ENCODE assay signal across 19 cellular contexts in genomic region chr11:47516984-47517853, GRCh38. TPM values are rescaled to one million over a fixed set of nuclear protein-coding genes. Genes with fewer than 3 reads are reported as not detected.
DNase-seq lines count a peak whose midpoint lies in the region; FAIRE-seq and TF ChIP-seq lines count a peak whose summit lies in the region.
"Had no signal": no experiment of that assay in that cellular context is flagged by ENCODE, and none has a peak within 500 bp of the region (broad histone marks: within the 10 kb centered on the region; RNA-seq: fewer than 3 reads in every experiment).

No MANE protein-coding gene starts in this region.

- H3K27ac ChIP-seq in OCI-LY3 (ENCODE audit: low read length) (peak overlapping the region; percentile 98), esophagus muscularis mucosa (replicated peaks in 1 of 4) (peak overlapping the region; percentile 58 to 83 (median 76)), sigmoid colon (peak overlapping the region in 3 of 4 donors; percentile 16 to 90 (median 82))
- H3K27ac ChIP-seq: testis had no signal

- H3K4me2 ChIP-seq in OCI-LY3 (ENCODE audit: low read length): peak overlapping the region; percentile 72

- H3K27me3 ChIP-seq in OCI-LY3 (ENCODE audit: low read depth, low read length) (no peaks in the 10 kb centered on the region), esophagus muscularis mucosa (no peaks in the 10 kb centered on the region), sigmoid colon (no peaks in the 10 kb centered on the region)
- H3K27me3 ChIP-seq: BE2C, heart right ventricle, testis had no signal

- H3K4me3 ChIP-seq in OCI-LY3 (ENCODE audit: low read length) (peak overlapping the region; percentile 75), esophagus muscularis mucosa (no peak overlapping the region), sigmoid colon (no peak overlapping the region)
- H3K4me3 ChIP-seq: heart right ventricle, testis had no signal

- H3K79me2 ChIP-seq in OCI-LY3 (ENCODE audit: low read length): peaks cover 95% of the 10 kb centered on the region

- H3K4me1 ChIP-seq in OCI-LY3 (ENCODE audit: low read length): peaks cover 72% of the 10 kb centered on the region
- peaks cover 94 to 100% (median 99%) of the 10 kb centered on the region in 4 donors for H3K4me1 ChIP-seq in esophagus muscularis mucosa
- peaks cover 0 to 100% (median 94%) of the 10 kb centered on the region in 4 donors for H3K4me1 ChIP-seq in sigmoid colon
- H3K4me1 ChIP-seq: BE2C had no signal

- TF ChIP-seq EP300 in esophagus muscularis mucosa (IDR thresholded peaks at IDR 0.05) (no peak), sigmoid colon (IDR thresholded peaks at IDR 0.05) (no peak)

- no peaks in the 10 kb centered on the region for H3K36me3 ChIP-seq in OCI-LY3 (replicated peaks; ENCODE audit: low read depth, low read length)
- H3K36me3 ChIP-seq in esophagus muscularis mucosa: no peaks in the 10 kb centered on the region
- no peaks in the 10 kb centered on the region for H3K36me3 ChIP-seq in sigmoid colon
- H3K36me3 ChIP-seq: BE2C had no signal

- FAIRE-seq in GM12892 (lab: Jason Lieb, UNC): peak; percentile 36
- FAIRE-seq: bronchial epithelial cell, GM12891, HTR-8/SVneo had no signal

- TF ChIP-seq CTCF in OCI-LY3 (IDR thresholded peaks at IDR 0.05; ENCODE audit: low read depth, low read length) (no peak), esophagus muscularis mucosa (IDR thresholded peaks at IDR 0.05) (no peak), sigmoid colon (IDR thresholded peaks at IDR 0.05) (no peak)

- WGBS in esophagus muscularis mucosa: 67% methylated on average over 10 of the region's 10 CpGs
- 76 to 84% methylated on average over 10 of the region's 10 CpGs for WGBS in sigmoid colon, 2 donors

- H4K20me1 ChIP-seq in OCI-LY3 (ENCODE audit: insufficient read depth, low read length): no peaks in the 10 kb centered on the region

- no peak overlapping the region for H2AFZ ChIP-seq in OCI-LY3 (ENCODE audit: low read depth, low read length)

- no peak for DNase-seq in GM12892 (ENCODE audit: insufficient read length)
- DNase-seq in esophagus muscularis mucosa (ENCODE audit: extremely low spot score): no peak
- no peak for DNase-seq in sigmoid colon
- no peak for DNase-seq in HPDE6-E6E7 (ENCODE audit: extremely low spot score)
- DNase-seq in LoVo (ENCODE audit: low spot score): no peak
- no peak for DNase-seq in glomerular visceral epithelial cell (ENCODE audit: extremely low spot score)
- DNase-seq: activated CD4-positive, alpha-beta memory T cell treated with anti-CD3 and anti-CD28 coated beads for 36 hours; activated T-cell treated with anti-CD3 and anti-CD28 coated beads, Interleukin-2, amount 50 U/mL, for 4 hours; BE2C; DMS153; effector CD4-positive, alpha-beta T cell; GF-D8; heart right ventricle; immature natural killer cell; testis had no signal

- peak overlapping the region; percentile 76 for H3K9ac ChIP-seq in OCI-LY3 (ENCODE audit: low read length)

- H3K9me3 ChIP-seq in OCI-LY3 (ENCODE audit: insufficient read depth, low read length): no peaks in the 10 kb centered on the region
- no peaks in the 10 kb centered on the region for H3K9me3 ChIP-seq in esophagus muscularis mucosa
- no peaks in the 10 kb centered on the region for H3K9me3 ChIP-seq in sigmoid colon
- H3K9me3 ChIP-seq: BE2C, heart right ventricle, testis had no signal

- TF ChIP-seq POLR2A in GM12892 (IDR thresholded peaks at IDR 0.05; ENCODE audit: low read depth, low read length) (no peak), esophagus muscularis mucosa (IDR thresholded peaks at IDR 0.05; ENCODE audit: low read depth) (no peak), sigmoid colon (IDR thresholded peaks at IDR 0.05) (no peak)

- intact Hi-C loops in esophagus muscularis mucosa (cut with DNase I): no loop called here
- intact Hi-C loops in sigmoid colon (cut with DNase I): loop anchor here (5.0 kb wide), 1 partner anchor 35 kb away; the partner anchor contains the start of gene CELF1

RNA-seq across cellular contexts. Expression of gene CELF1, which starts 35.7 kb away (rescaled TPM):
- polyA plus RNA-seq in GM12892 (2012; ENCODE audit: missing spikeins): 46.9 TPM
- total RNA-seq in esophagus muscularis mucosa: 100 to 1,000 TPM in 2 of 4 donors, 10 to 100 TPM in 2; 69.6 to 151 (median 99.3) TPM
- 100 to 1,000 TPM in 3 of 4 donors, 10 to 100 TPM in 1; 87.2 to 188 (median 114) TPM for total RNA-seq in sigmoid colon
- polyA plus RNA-seq in sigmoid colon: 10 to 100 TPM in 2 of 3 donors, 1 to 10 TPM in 1; 9.0 to 45.7 (median 14.1) TPM

RNA-seq across cellular contexts. Expression of gene PTPMT1, which starts 48.2 kb away (rescaled TPM):
- 49.1 TPM for polyA plus RNA-seq in GM12892 (2012; ENCODE audit: missing spikeins)
- total RNA-seq in esophagus muscularis mucosa (10 to 100 TPM; 63.0 to 96.4 (median 79.6) TPM), sigmoid colon (100 to 1,000 TPM in 3 of 4 donors, 10 to 100 TPM in 1; 100.0 to 152 (median 130) TPM)
- polyA plus RNA-seq in sigmoid colon: 10 to 100 TPM; 31.0 to 43.1 (median 37.2) TPM
